ENCODE assay signal across 36 cellular contexts in genomic region chr4:151259752-151260151, GRCh38. TPM values are rescaled to one million over a fixed set of nuclear protein-coding genes. Genes with fewer than 3 reads are reported as not detected.
"Had no signal": no experiment of that assay in that cellular context is flagged by ENCODE, and none has a peak within 500 bp of the region (broad histone marks: within the 10 kb centered on the region; RNA-seq: fewer than 3 reads in every experiment).

No MANE protein-coding gene starts in this region.

- H3K4me1 Mint-ChIP-seq: activated B cell treated with CpG ODN at 0.5 μM for 24 hours; activated CD4-positive, alpha-beta memory T cell treated with anti-CD3 and anti-CD28 coated beads, Interleukin-2, amount 10 ng/mL, durations not matched to agents 7 days and 5 days; activated CD4-positive, alpha-beta T cell treated with anti-CD3 and anti-CD28 coated beads for 36 hours; activated CD4-positive, alpha-beta T cell treated with anti-CD3 and anti-CD28 coated beads, Interleukin-2, amount 10 ng/mL, durations not matched to agents 24 days and 14 days; activated CD4-positive, alpha-beta T cell treated with anti-CD3 and anti-CD28 coated beads, Interleukin-2, amount 10 ng/mL, durations not matched to agents 7 days and 5 days; activated CD8-positive, alpha-beta memory T cell treated with anti-CD3 and anti-CD28 coated beads, Interleukin-2, amount 10 ng/mL, durations not matched to agents 7 days and 5 days; T-cell; T-helper 17 cell; WTC11 had no signal

- H3K27ac Mint-ChIP-seq: activated B cell treated with CpG ODN at 0.5 μM for 24 hours; activated CD4-positive, alpha-beta memory T cell treated with anti-CD3 and anti-CD28 coated beads for 36 hours; activated CD4-positive, alpha-beta memory T cell treated with anti-CD3 and anti-CD28 coated beads, Interleukin-2, amount 10 ng/mL, durations not matched to agents 7 days and 5 days; activated CD4-positive, alpha-beta T cell treated with anti-CD3 and anti-CD28 coated beads for 36 hours; activated CD4-positive, alpha-beta T cell treated with anti-CD3 and anti-CD28 coated beads, Interleukin-2, amount 10 ng/mL, durations not matched to agents 24 days and 14 days; activated CD4-positive, alpha-beta T cell treated with anti-CD3 and anti-CD28 coated beads, Interleukin-2, amount 10 ng/mL, durations not matched to agents 7 days and 5 days; activated CD8-positive, alpha-beta memory T cell treated with anti-CD3 and anti-CD28 coated beads, Interleukin-2, amount 10 ng/mL, durations not matched to agents 7 days and 5 days; activated CD8-positive, alpha-beta T cell treated with anti-CD3 and anti-CD28 coated beads for 36 hours; activated CD8-positive, alpha-beta T cell treated with anti-CD3 and anti-CD28 coated beads, Interleukin-2, amount 10 ng/mL, durations not matched to agents 7 days and 5 days; T-cell; T-helper 1 cell treated with Interleukin-12 subunit alpha and Interleukin-12 subunit beta and Interleukin-4 antibody, amounts not matched to agents 30 μg/mL and 1 μg/mL, for 36 hours; T-helper 17 cell; T-helper 2 cell treated with Interferon-gamma antibody and Interleukin-4, amounts not matched to agents 5 μg/mL and 100 μg/mL, for 36 hours; WTC11 had no signal

- H3K27ac ChIP-seq: VCaP, WERI-Rb-1 had no signal

- DNase-seq: activated B cell treated with CpG ODN at 0.5 μM for 24 hours; activated CD4-positive, alpha-beta memory T cell treated with anti-CD3 and anti-CD28 coated beads for 36 hours; activated CD4-positive, alpha-beta memory T cell treated with anti-CD3 and anti-CD28 coated beads, Interleukin-2, amount 10 ng/mL, durations not matched to agents 7 days and 5 days; activated CD4-positive, alpha-beta T cell treated with anti-CD3 and anti-CD28 coated beads for 1 hour; activated CD4-positive, alpha-beta T cell treated with anti-CD3 and anti-CD28 coated beads for 36 hours; activated CD4-positive, alpha-beta T cell treated with anti-CD3 and anti-CD28 coated beads for 4 hours; activated CD4-positive, alpha-beta T cell treated with anti-CD3 and anti-CD28 coated beads for 48 hours; activated CD4-positive, alpha-beta T cell treated with anti-CD3 and anti-CD28 coated beads, Interleukin-2, amount 10 ng/mL, durations not matched to agents 24 days and 14 days; activated CD4-positive, alpha-beta T cell treated with anti-CD3 and anti-CD28 coated beads, Interleukin-2, amount 10 ng/mL, durations not matched to agents 7 days and 5 days; activated CD4-positive, alpha-beta T cell treated with anti-CD3 and anti-CD28 coated beads, Interleukin-2, amount 50 U/mL, for 1 hour; activated CD4-positive, alpha-beta T cell treated with anti-CD3 and anti-CD28 coated beads, Interleukin-2, amount 50 U/mL, for 4 hours; activated CD4-positive, alpha-beta T cell treated with anti-CD3 and anti-CD28 coated beads, Interleukin-2, amount 50 U/mL, for 48 hours; activated CD4-positive, CD25-positive, alpha-beta regulatory T cell; activated CD4-positive, CD25-positive, alpha-beta regulatory T cell treated with anti-CD3 and anti-CD28 coated beads, Interleukin-2, amount 50 U/mL, for 72 hours; activated CD8-positive, alpha-beta memory T cell treated with anti-CD3 and anti-CD28 coated beads for 24 hours; activated CD8-positive, alpha-beta memory T cell treated with anti-CD3 and anti-CD28 coated beads, Interleukin-2, amount 10 ng/mL, durations not matched to agents 7 days and 5 days; activated CD8-positive, alpha-beta memory T cell treated with anti-CD3 and anti-CD28 coated beads, Interleukin-2, amount 50 U/mL, for 4 hours; activated CD8-positive, alpha-beta memory T cell treated with anti-CD3 and anti-CD28 coated beads, Interleukin-2, amount 50 U/mL, for 48 hours; activated CD8-positive, alpha-beta T cell treated with anti-CD3 and anti-CD28 coated beads for 36 hours; activated CD8-positive, alpha-beta T cell treated with anti-CD3 and anti-CD28 coated beads, Interleukin-2, amount 10 ng/mL, durations not matched to agents 7 days and 5 days; activated T-cell treated with anti-CD3 and anti-CD28 coated beads for 4 hours; T-cell; T-helper 1 cell; T-helper 17 cell; T-helper 2 cell; T1000; WERI-Rb-1 had no signal

- H3K9me3 Mint-ChIP-seq: activated B cell treated with CpG ODN at 0.5 μM for 24 hours; activated CD4-positive, alpha-beta memory T cell treated with anti-CD3 and anti-CD28 coated beads, Interleukin-2, amount 10 ng/mL, durations not matched to agents 7 days and 5 days; activated CD4-positive, alpha-beta T cell treated with anti-CD3 and anti-CD28 coated beads, Interleukin-2, amount 10 ng/mL, durations not matched to agents 24 days and 14 days; activated CD4-positive, alpha-beta T cell treated with anti-CD3 and anti-CD28 coated beads, Interleukin-2, amount 10 ng/mL, durations not matched to agents 7 days and 5 days; activated CD8-positive, alpha-beta T cell treated with anti-CD3 and anti-CD28 coated beads for 36 hours; T-cell; T-helper 1 cell treated with Interleukin-12 subunit alpha and Interleukin-12 subunit beta and Interleukin-4 antibody, amounts not matched to agents 30 μg/mL and 1 μg/mL, for 36 hours; T-helper 2 cell treated with Interferon-gamma antibody and Interleukin-4, amounts not matched to agents 5 μg/mL and 100 μg/mL, for 36 hours had no signal

- ATAC-seq: activated CD4-positive, alpha-beta T cell treated with anti-CD3 and anti-CD28 coated beads for 36 hours; activated CD4-positive, CD25-positive, alpha-beta regulatory T cell treated with anti-CD3 and anti-CD28 coated beads, Interleukin-2, amount 50 U/mL, for 24 hours; activated CD8-positive, alpha-beta memory T cell treated with anti-CD3 and anti-CD28 coated beads, Interleukin-2, amount 10 ng/mL, durations not matched to agents 7 days and 5 days; activated CD8-positive, alpha-beta T cell treated with anti-CD3 and anti-CD28 coated beads for 36 hours; activated CD8-positive, alpha-beta T cell treated with anti-CD3 and anti-CD28 coated beads, Interleukin-2, amount 10 ng/mL, durations not matched to agents 7 days and 5 days; T-cell; T-helper 17 cell; WTC11 had no signal

- FAIRE-seq: TTC549 had no signal

- H3K4me3 Mint-ChIP-seq: activated B cell treated with CpG ODN at 0.5 μM for 24 hours; activated CD4-positive, alpha-beta memory T cell treated with anti-CD3 and anti-CD28 coated beads for 36 hours; activated CD4-positive, alpha-beta memory T cell treated with anti-CD3 and anti-CD28 coated beads, Interleukin-2, amount 10 ng/mL, durations not matched to agents 7 days and 5 days; activated CD4-positive, alpha-beta T cell treated with anti-CD3 and anti-CD28 coated beads for 36 hours; activated CD4-positive, alpha-beta T cell treated with anti-CD3 and anti-CD28 coated beads, Interleukin-2, amount 10 ng/mL, durations not matched to agents 24 days and 14 days; activated CD4-positive, alpha-beta T cell treated with anti-CD3 and anti-CD28 coated beads, Interleukin-2, amount 10 ng/mL, durations not matched to agents 7 days and 5 days; activated CD8-positive, alpha-beta memory T cell treated with anti-CD3 and anti-CD28 coated beads, Interleukin-2, amount 10 ng/mL, durations not matched to agents 7 days and 5 days; activated CD8-positive, alpha-beta T cell treated with anti-CD3 and anti-CD28 coated beads for 36 hours; activated CD8-positive, alpha-beta T cell treated with anti-CD3 and anti-CD28 coated beads, Interleukin-2, amount 10 ng/mL, durations not matched to agents 7 days and 5 days; T-cell; T-helper 1 cell treated with Interleukin-12 subunit alpha and Interleukin-12 subunit beta and Interleukin-4 antibody, amounts not matched to agents 30 μg/mL and 1 μg/mL, for 36 hours; T-helper 17 cell; T-helper 2 cell treated with Interferon-gamma antibody and Interleukin-4, amounts not matched to agents 5 μg/mL and 100 μg/mL, for 36 hours; WTC11 had no signal

- H3K36me3 Mint-ChIP-seq: activated CD4-positive, alpha-beta memory T cell treated with anti-CD3 and anti-CD28 coated beads for 36 hours; activated CD8-positive, alpha-beta memory T cell treated with anti-CD3 and anti-CD28 coated beads, Interleukin-2, amount 10 ng/mL, durations not matched to agents 7 days and 5 days; T-cell had no signal

- H3K27me3 Mint-ChIP-seq: activated CD4-positive, alpha-beta memory T cell treated with anti-CD3 and anti-CD28 coated beads for 36 hours; activated CD4-positive, alpha-beta T cell treated with anti-CD3 and anti-CD28 coated beads, Interleukin-2, amount 10 ng/mL, durations not matched to agents 24 days and 14 days had no signal

RNA-seq across cellular contexts. Expression of gene PRSS48, which starts 17.2 kb away (rescaled TPM):
- total RNA-seq: activated B cell treated with CpG ODN at 0.5 μM for 24 hours; activated CD4-positive, alpha-beta memory T cell treated with anti-CD3 and anti-CD28 coated beads for 36 hours; activated CD4-positive, alpha-beta memory T cell treated with anti-CD3 and anti-CD28 coated beads, Interleukin-2, amount 10 ng/mL, durations not matched to agents 7 days and 5 days; activated CD4-positive, alpha-beta T cell treated with anti-CD3 and anti-CD28 coated beads for 36 hours; activated CD4-positive, alpha-beta T cell treated with anti-CD3 and anti-CD28 coated beads, Interleukin-2, amount 10 ng/mL, durations not matched to agents 24 days and 14 days; activated CD4-positive, alpha-beta T cell treated with anti-CD3 and anti-CD28 coated beads, Interleukin-2, amount 10 ng/mL, durations not matched to agents 7 days and 5 days; activated CD8-positive, alpha-beta memory T cell treated with anti-CD3 and anti-CD28 coated beads for 36 hours; activated CD8-positive, alpha-beta memory T cell treated with anti-CD3 and anti-CD28 coated beads, Interleukin-2, amount 10 ng/mL, durations not matched to agents 7 days and 5 days; activated CD8-positive, alpha-beta T cell treated with anti-CD3 and anti-CD28 coated beads for 36 hours; activated CD8-positive, alpha-beta T cell treated with anti-CD3 and anti-CD28 coated beads, Interleukin-2, amount 10 ng/mL, durations not matched to agents 7 days and 5 days; T-cell; T-helper 1 cell treated with Interleukin-12 subunit alpha and Interleukin-12 subunit beta and Interleukin-4 antibody, amounts not matched to agents 30 ng/mL and 1 ng/mL, for 36 hours; T-helper 17 cell; T-helper 2 cell treated with Interferon-gamma antibody and Interleukin-4, amounts not matched to agents 100 ng/mL and 5 ng/mL, for 36 hours; WTC11 had no signal
